22 cellular contexts compared by ENCODE assay signal in the genomic region with DNA sequence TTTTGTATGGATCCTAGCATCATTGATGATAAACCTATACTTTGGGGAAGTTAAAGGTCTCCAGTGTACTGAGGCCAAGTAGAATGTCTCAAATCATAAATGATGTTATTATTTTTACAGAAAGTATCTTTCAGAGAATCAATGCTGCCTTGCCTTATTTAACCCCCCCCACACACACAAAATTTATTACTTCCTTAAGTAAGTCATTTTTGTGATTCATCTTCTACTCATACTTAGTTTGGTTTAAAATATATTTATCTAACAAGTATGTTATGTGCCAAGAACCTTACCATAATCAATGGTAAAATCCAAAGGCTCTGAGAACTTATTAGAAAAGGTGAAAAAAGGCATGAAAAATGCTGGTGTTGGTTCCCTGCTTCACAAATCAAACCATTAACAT. TPM values are rescaled to one million over a fixed set of nuclear protein-coding genes. Genes with fewer than 3 reads are reported as not detected.
DNase-seq lines count a peak whose midpoint lies in the region; ATAC-seq, FAIRE-seq and TF ChIP-seq lines count a peak whose summit lies in the region.
"Had no signal": no experiment of that assay in that cellular context is flagged by ENCODE, and none has a peak within 500 bp of the region (broad histone marks: within the 10 kb centered on the region; RNA-seq: fewer than 3 reads in every experiment).

No MANE protein-coding gene starts in this region.

- dilution Hi-C loops in IMR-90 (cut with HindIII; ENCODE audit: low sequenced_read_pairs, unreplicated experiment) (no loop called here), mammary epithelial cell (cut with HindIII; ENCODE audit: low sequenced_read_pairs) (no loop called here), keratinocyte (cut with MboI; ENCODE audit: extremely low pct_ligation_motif_present, low sequenced_read_pairs) (no loop called here)

- peak overlapping the region; percentile 80; the same call in 1 of the 2 replicates for H3K4ac ChIP-seq in IMR-90 (ENCODE audit: low read depth, low read length)

- TF ChIP-seq RAD21 in IMR-90 (IDR thresholded peaks at IDR 0.05; ENCODE audit: low read length), result no peak

- H3K79me2 ChIP-seq in mammary epithelial cell (ENCODE audit: insufficient read depth, low read length) (no peaks in the 10 kb centered on the region), keratinocyte (ENCODE audit: control insufficient read depth, insufficient read depth, low read length) (no peaks in the 10 kb centered on the region)

- in situ Hi-C loops in IMR-90 (cut with MboI; ENCODE audit: low sequenced_read_pairs), result no loop called here
- in situ Hi-C loops in mammary epithelial cell (cut with MboI; ENCODE audit: low sequenced_read_pairs in 2 of 2), result no loop called here

- peak overlapping the region; percentile 56 for H3K27ac Mint-ChIP-seq in Calu3 (ENCODE audit: unreplicated experiment)
- H3K27ac Mint-ChIP-seq: activated CD4-positive, alpha-beta T cell treated with anti-CD3 and anti-CD28 coated beads, Interleukin-2, amount 10 ng/mL, durations not matched to agents 24 days and 14 days; activated naive CD8-positive, alpha-beta T cell treated with anti-CD3 and anti-CD28 coated beads, Interleukin-2, amount 50 U/mL, for 24 hours; stimulated activated naive CD8-positive, alpha-beta T cell treated with anti-CD3 and anti-CD28 coated beads, Interleukin-15, Interleukin-2, amounts not matched to agents 100 ng/mL and 50 ng/mL, for 24 hours had no signal

- H4K91ac ChIP-seq in IMR-90 (ENCODE audit: insufficient read depth, low read depth, low read length), result peak overlapping the region; percentile 84

- no peak for FAIRE-seq in keratinocyte (lab: Jason Lieb, UNC)
- FAIRE-seq: GM12892 had no signal

- H3K9me3 Mint-ChIP-seq in Calu3 (ENCODE audit: low read depth, unreplicated experiment), result no peaks in the 10 kb centered on the region
- H3K9me3 Mint-ChIP-seq: activated naive CD8-positive, alpha-beta T cell treated with anti-CD3 and anti-CD28 coated beads, Interleukin-2, amount 50 U/mL, for 24 hours; stimulated activated naive CD8-positive, alpha-beta T cell treated with anti-CD3 and anti-CD28 coated beads, Interleukin-15, Interleukin-2, amounts not matched to agents 100 ng/mL and 50 ng/mL, for 24 hours had no signal

- H3K4me1 Mint-ChIP-seq in Calu3 (ENCODE audit: low read depth, unreplicated experiment), result no peaks in the 10 kb centered on the region
- H3K4me1 Mint-ChIP-seq: activated CD4-positive, alpha-beta T cell treated with anti-CD3 and anti-CD28 coated beads, Interleukin-2, amount 10 ng/mL, durations not matched to agents 24 days and 14 days had no signal

- H2AK5ac ChIP-seq in IMR-90 (ENCODE audit: low read depth, low read length), result peak overlapping the region; percentile 73

- peak overlapping the region; percentile 87 for H2BK120ac ChIP-seq in IMR-90 (ENCODE audit: low read depth, low read length)

- peak overlapping the region; percentile 72 for H3K56ac ChIP-seq in IMR-90 (ENCODE audit: extremely low read depth, insufficient read depth, low read length)

- H3K79me1 ChIP-seq in IMR-90 (ENCODE audit: low read depth in 1 of 2, low read length in 2 of 2), result peaks cover 2% of the 10 kb centered on the region in 2 experiments; a peak in 2 of 4 replicates

- H3K9ac ChIP-seq in IMR-90 (ENCODE audit: low read depth, low read length) (no peak overlapping the region), mammary epithelial cell (ENCODE audit: insufficient read depth, low read length) (no peak overlapping the region), keratinocyte (ENCODE audit: control insufficient read depth, extremely low read depth, insufficient read depth, low read length) (no peak overlapping the region)

- peak overlapping the region; percentile 79; the same call in 1 of the 3 replicates for H2BK15ac ChIP-seq in IMR-90 (ENCODE audit: low read depth, low read length)

- H3K36me3 Mint-ChIP-seq in Calu3 (ENCODE audit: insufficient read depth, unreplicated experiment), result peaks cover 18% of the 10 kb centered on the region

- H3K4me3 Mint-ChIP-seq in Calu3 (ENCODE audit: low read depth, unreplicated experiment), result no peak overlapping the region
- H3K4me3 Mint-ChIP-seq: activated CD4-positive, alpha-beta T cell treated with anti-CD3 and anti-CD28 coated beads, Interleukin-2, amount 10 ng/mL, durations not matched to agents 24 days and 14 days; activated naive CD8-positive, alpha-beta T cell treated with anti-CD3 and anti-CD28 coated beads, Interleukin-2, amount 50 U/mL, for 24 hours; stimulated activated naive CD8-positive, alpha-beta T cell treated with anti-CD3 and anti-CD28 coated beads, Interleukin-15, Interleukin-2, amounts not matched to agents 100 ng/mL and 50 ng/mL, for 24 hours had no signal

- H3K27ac ChIP-seq in IMR-90 (ENCODE audit: insufficient read depth, low read length) (no peak overlapping the region), mammary epithelial cell (ENCODE audit: insufficient read depth, low read depth, low read length) (peak overlapping the region; percentile 68), keratinocyte (ENCODE audit: control insufficient read depth, insufficient read depth, low read length) (peak overlapping the region; percentile 79)
- H3K27ac ChIP-seq: cardiac muscle cell, tibial artery had no signal

- CTCF ChIA-PET in Calu3 (lab: Charles Lee), result interaction anchor here (1.2 kb wide), 1 partner anchor 19 kb away, joined by 3 read pairs; the partner anchor contains the start of gene CLDN12
- CTCF ChIA-PET in IMR-90 (lab: Yijun Ruan, JAX), result interaction anchor here (0.6 kb wide), 1 partner anchor 314 kb away, joined by 3 read pairs; no protein-coding TSS in a partner anchor
- CTCF ChIA-PET in mammary epithelial cell (lab: Charles Lee; ENCODE audit: low non-redundant PET), result no interaction called here

- H3K36me3 ChIP-seq in IMR-90 (ENCODE audit: control insufficient read depth, insufficient read depth, low read length) (peaks cover 5% of the 10 kb centered on the region), mammary epithelial cell (ENCODE audit: insufficient read depth, low read length) (peaks cover 13% of the 10 kb centered on the region), keratinocyte (ENCODE audit: control insufficient read depth in 2 of 2, extremely low read depth in 1 of 2, insufficient read depth in 2 of 2, low read length in 2 of 2) (no peaks in the 10 kb centered on the region)

- H2BK20ac ChIP-seq in IMR-90 (ENCODE audit: low read depth, low read length), result peak overlapping the region; percentile 86; the same call in 1 of the 2 replicates

- intact Hi-C loops in Calu3 (cut with micrococcal nuclease; ENCODE audit: unreplicated experiment) (no loop called here), IMR-90 (cut with micrococcal nuclease) (no loop called here), mammary epithelial cell (cut with micrococcal nuclease) (loop anchor here (1.0 to 5.0 kb wide), 2 partner anchors 19 to 37 kb away; partner anchors contain the start of genes CLDN12 and GTPBP10)

- H2AK9ac ChIP-seq in IMR-90 (replicated peaks; ENCODE audit: low read depth, low read length, poor library complexity), result no peak overlapping the region

- TF ChIP-seq CTCF in Calu3 (IDR thresholded peaks at IDR 0.05; ENCODE audit: unreplicated experiment) (no peak), IMR-90 (conservative IDR thresholded peaks at IDR 0.05; ENCODE audit: low read depth, low read length) (no peak), mammary epithelial cell (conservative IDR thresholded peaks at IDR 0.05 in 1 of 2, IDR thresholded peaks at IDR 0.05 in 1 of 2; ENCODE audit: extremely low read depth in 1 of 2, insufficient read depth in 1 of 2, low read depth in 1 of 2, low read length in 2 of 2) (no peak), keratinocyte (optimal IDR thresholded peaks at IDR 0.05 in 1 of 3, IDR thresholded peaks at IDR 0.05 in 1 of 3, conservative IDR thresholded peaks at IDR 0.05 in 1 of 3; ENCODE audit: extremely low read depth in 1 of 3, insufficient read depth in 2 of 3, low read length in 3 of 3) (no peak)

- TF ChIP-seq POLR2A in IMR-90 (IDR thresholded peaks at IDR 0.05; ENCODE audit: low read depth, low read length), result no peak

- no peaks in the 10 kb centered on the region for H3K9me1 ChIP-seq in IMR-90 (ENCODE audit: insufficient read depth, low read length)
- H3K9me1 ChIP-seq in keratinocyte (ENCODE audit: control insufficient read depth, extremely low read depth, insufficient read depth, low read length), result no peaks in the 10 kb centered on the region

- peak overlapping the region; percentile 99; the same call in 1 of the 2 replicates for H3K18ac ChIP-seq in IMR-90 (ENCODE audit: low read depth, low read length)

- ATAC-seq in IMR-90 (ENCODE audit: low read depth), result peak; percentile 19
- ATAC-seq in HG03135 (IDR thresholded peaks at IDR 0.05; ENCODE audit: unreplicated experiment), result no peak
- ATAC-seq: activated naive CD8-positive, alpha-beta T cell treated with anti-CD3 and anti-CD28 coated beads, Interleukin-2, amount 50 U/mL, for 24 hours had no signal

- H3K4me1 ChIP-seq in IMR-90 (ENCODE audit: control insufficient read depth, insufficient read depth, low read length) (peaks cover 4% of the 10 kb centered on the region; the same call in 1 of the 2 replicates), mammary epithelial cell (ENCODE audit: insufficient read depth, low read length) (peaks cover 36% of the 10 kb centered on the region), keratinocyte (ENCODE audit: control insufficient read depth, extremely low read depth, insufficient read depth, low read length) (peaks cover 36% of the 10 kb centered on the region)
- H3K4me1 ChIP-seq: BE2C, tibial artery had no signal

- no peak overlapping the region; the same call in 1 of the 2 replicates for H4K5ac ChIP-seq in IMR-90 (ENCODE audit: low read depth, low read length)

- BruUV-seq in Calu3 (replicated peaks; lab: Mats Ljungman, UMichigan) (no TSS peak), IMR-90 (replicated peaks; lab: Mats Ljungman, UMichigan) (no TSS peak), mammary epithelial cell (replicated peaks; lab: Mats Ljungman, UMichigan) (no TSS peak)

- DNase-seq in Calu3 (no peak), IMR-90 (peak; percentile 56), mammary epithelial cell (peak; percentile 31), keratinocyte (ENCODE audit: low read depth, low spot score) (no peak), NCI-H2196 treated with DMSO at 0.1 percent for 48 hours (lab: John Stamatoyannopoulos, UW; ENCODE audit: unreplicated experiment) (no peak), germinal center (ENCODE audit: low spot score) (no peak)
- no peak for DNase-seq in stimulated activated CD4-positive, alpha-beta T cell treated with anti-CD3 and anti-CD28 coated beads, Interleukin-4, amount 100 ng/mL, for 4 hours
- DNase-seq: activated CD4-positive, alpha-beta T cell treated with anti-CD3 and anti-CD28 coated beads, Interleukin-2, amount 10 ng/mL, durations not matched to agents 24 days and 14 days; activated effector memory CD4-positive, alpha-beta T cell treated with Interleukin-2 at 50 U/mL for 16 hours; activated naive CD8-positive, alpha-beta T cell treated with anti-CD3 and anti-CD28 coated beads, Interleukin-2, amount 50 U/mL, for 24 hours; BE2C; DMS79; hippocampal formation; NCI-H1105 treated with DMSO at 0.1 percent for 48 hours; NCI-H2029 treated with DMSO at 0.1 percent for 48 hours; SHP77 treated with DMSO at 0.1 percent for 48 hours; stimulated activated CD4-positive, alpha-beta T cell treated with anti-CD3 and anti-CD28 coated beads, Interleukin-4, amount 100 ng/mL, for 24 hours; tibial artery had no signal

- H3K4me3 ChIP-seq in IMR-90 (ENCODE audit: insufficient read depth, low read depth, low read length) (no peak overlapping the region), mammary epithelial cell (replicated peaks in 1 of 3; ENCODE audit: insufficient read depth in 1 of 3, low read depth in 2 of 3, low read length in 3 of 3) (no peak overlapping the region), keratinocyte (ENCODE audit: control insufficient read depth in 2 of 3, extremely low read depth in 1 of 3, insufficient read depth in 2 of 3, low read depth in 1 of 3, low read length in 3 of 3) (peak overlapping the region in 2 of 3 experiments; percentile 34 to 51)
- H3K4me3 ChIP-seq: cardiac muscle cell, tibial artery had no signal

- POLR2A ChIA-PET in IMR-90 (lab: Charles Lee; ENCODE audit: unreplicated experiment), result no interaction called here

- H3K27me3 Mint-ChIP-seq in Calu3 (ENCODE audit: unreplicated experiment), result no peaks in the 10 kb centered on the region
- H3K27me3 Mint-ChIP-seq: activated CD4-positive, alpha-beta T cell treated with anti-CD3 and anti-CD28 coated beads, Interleukin-2, amount 10 ng/mL, durations not matched to agents 24 days and 14 days; activated naive CD8-positive, alpha-beta T cell treated with anti-CD3 and anti-CD28 coated beads, Interleukin-2, amount 50 U/mL, for 24 hours; stimulated activated naive CD8-positive, alpha-beta T cell treated with anti-CD3 and anti-CD28 coated beads, Interleukin-15, Interleukin-2, amounts not matched to agents 100 ng/mL and 50 ng/mL, for 24 hours had no signal

- peak overlapping the region; percentile 80; the same call in 1 of the 2 replicates for H3K23ac ChIP-seq in IMR-90 (ENCODE audit: low read depth, low read length)

- peak overlapping the region; percentile 93 for H2BK5ac ChIP-seq in IMR-90 (ENCODE audit: low read depth, low read length, poor library complexity, severe bottlenecking)

- H4K20me1 ChIP-seq in IMR-90 (ENCODE audit: insufficient read depth, low read length) (no peaks in the 10 kb centered on the region), mammary epithelial cell (ENCODE audit: insufficient read depth, low read length) (no peaks in the 10 kb centered on the region), keratinocyte (ENCODE audit: control insufficient read depth, extremely low read depth, insufficient read depth, low read length) (no peaks in the 10 kb centered on the region)

- H4K8ac ChIP-seq in IMR-90 (ENCODE audit: low read depth in 2 of 2, low read length in 2 of 2), result peak overlapping the region; percentile 62 to 72

- peak overlapping the region; percentile 71 for H3K14ac ChIP-seq in IMR-90 (replicated peaks; ENCODE audit: low read depth, low read length)

- H3K27me3 ChIP-seq in IMR-90 (ENCODE audit: control insufficient read depth, insufficient read depth, low read length) (no peaks in the 10 kb centered on the region), mammary epithelial cell (ENCODE audit: insufficient read depth, low read length) (no peaks in the 10 kb centered on the region), keratinocyte (ENCODE audit: control insufficient read depth, extremely low read depth, insufficient read depth, low read length) (no peaks in the 10 kb centered on the region)
- H3K27me3 ChIP-seq: BE2C, cardiac muscle cell, tibial artery had no signal

- H2AFZ ChIP-seq in IMR-90 (replicated peaks; ENCODE audit: low read length, poor library complexity) (no peak overlapping the region), mammary epithelial cell (ENCODE audit: low read depth, low read length) (no peak overlapping the region), keratinocyte (ENCODE audit: control insufficient read depth, low read length) (peak overlapping the region; percentile 39)

- peak overlapping the region; percentile 82; the same call in 1 of the 2 replicates for H3K4me2 ChIP-seq in IMR-90 (ENCODE audit: low read depth, low read length)
- H3K4me2 ChIP-seq in mammary epithelial cell (ENCODE audit: insufficient read depth, low read depth, low read length), result peak overlapping the region; percentile 79
- H3K4me2 ChIP-seq in keratinocyte (ENCODE audit: control insufficient read depth, extremely low read depth, insufficient read depth, low read depth, low read length), result peak overlapping the region; percentile 63

- H3K9me3 ChIP-seq in IMR-90 (ENCODE audit: control insufficient read depth, insufficient read depth, low read length), result no peaks in the 10 kb centered on the region; the same call in 1 of the 2 replicates
- H3K9me3 ChIP-seq in mammary epithelial cell (replicated peaks; ENCODE audit: insufficient read depth, low read length), result peaks cover 6% of the 10 kb centered on the region
- H3K9me3 ChIP-seq in keratinocyte (ENCODE audit: control insufficient read depth, low read depth, low read length), result no peaks in the 10 kb centered on the region
- H3K9me3 ChIP-seq: BE2C, tibial artery had no signal

RNA-seq across cellular contexts. Expression of gene CLDN12, which starts 18.8 kb away (rescaled TPM):
- total RNA-seq in Calu3 (2022), result 37.3 and 42.5 TPM in 2 replicates
- 42.5 and 46.4 TPM in 2 replicates for total RNA-seq in IMR-90 (2012; rRNA removed)
- polyA plus RNA-seq in IMR-90 (2012; rRNA removed), result 33.4 and 34.5 TPM in 2 replicates
- 27.8 and 39.8 TPM in 2 replicates for polyA plus RNA-seq in IMR-90 (2012; cell fraction: cytosol; rRNA removed)
- 42.6 and 51.6 TPM in 2 replicates for polyA plus RNA-seq in IMR-90 (2012; cell fraction: nucleus; rRNA removed; ENCODE audit: low replicate concordance)
- 10 to 100 TPM; 45.3 to 68.5 TPM for total RNA-seq in mammary epithelial cell
- 65.3 TPM for polyA plus RNA-seq in mammary epithelial cell
- polyA minus RNA-seq in mammary epithelial cell, result 96.7 TPM
- polyA plus RNA-seq in keratinocyte, result 59.5 to 71.5 TPM (median 62.5 TPM) in 3 replicates
- 9.6 TPM for polyA plus RNA-seq in keratinocyte (2011; ENCODE audit: low read depth)
- 21.5 and 33.6 TPM in 2 replicates for polyA plus RNA-seq in keratinocyte (2011; cell fraction: cytosol; rRNA removed)
- polyA plus RNA-seq in keratinocyte (2011; cell fraction: nucleus; rRNA removed), result 129 and 133 TPM in 2 replicates
- 20.2 and 24.6 TPM in 2 replicates for polyA plus RNA-seq in keratinocyte (2012; ENCODE audit: low replicate concordance)
- 146 to 209 TPM (median 160 TPM) in 3 replicates for polyA minus RNA-seq in keratinocyte
- 35.3 TPM for polyA minus RNA-seq in keratinocyte (2011; cell fraction: cytosol; rRNA and poly(A)+ RNA removed)
- polyA minus RNA-seq in keratinocyte (2011; cell fraction: nucleus; rRNA and poly(A)+ RNA removed), result 70.4 and 114 TPM in 2 replicates

RNA-seq across cellular contexts. Expression of gene GTPBP10, which starts 37.9 kb away (rescaled TPM):
- total RNA-seq in Calu3 (2022), result 22.5 and 25.0 TPM in 2 replicates
- 11.5 and 25.3 TPM in 2 replicates for total RNA-seq in IMR-90 (2012; rRNA removed)
- polyA plus RNA-seq in IMR-90 (2012; rRNA removed), result 9.8 and 12.8 TPM in 2 replicates
- polyA plus RNA-seq in IMR-90 (2012; cell fraction: cytosol; rRNA removed), result 0.36 and 1.3 TPM in 2 replicates
- 0.49 and 6.9 TPM in 2 replicates for polyA plus RNA-seq in IMR-90 (2012; cell fraction: nucleus; rRNA removed; ENCODE audit: low replicate concordance)
- 10 to 100 TPM; 12.2 to 35.5 TPM for total RNA-seq in mammary epithelial cell
- polyA plus RNA-seq in mammary epithelial cell, result 12.1 TPM
- 14.4 TPM for polyA minus RNA-seq in mammary epithelial cell
- 14.0 to 26.6 TPM (median 17.0 TPM) in 3 replicates for polyA plus RNA-seq in keratinocyte
- 15.5 TPM for polyA plus RNA-seq in keratinocyte (2011; ENCODE audit: low read depth)
- 14.5 and 27.0 TPM in 2 replicates for polyA plus RNA-seq in keratinocyte (2011; cell fraction: cytosol; rRNA removed)
- polyA plus RNA-seq in keratinocyte (2011; cell fraction: nucleus; rRNA removed), result 20.3 and 28.4 TPM in 2 replicates
- polyA plus RNA-seq in keratinocyte (2012; ENCODE audit: low replicate concordance), result 13.9 and 20.8 TPM in 2 replicates
- 0.46 to 11.9 TPM (median 6.0 TPM) in 3 replicates for polyA minus RNA-seq in keratinocyte
- polyA minus RNA-seq in keratinocyte (2011; cell fraction: cytosol; rRNA and poly(A)+ RNA removed), result 2.7 TPM
- 5.4 and 14.2 TPM in 2 replicates for polyA minus RNA-seq in keratinocyte (2011; cell fraction: nucleus; rRNA and poly(A)+ RNA removed)

Comparison
In these comparisons a context has a peak if more than half of its experiments do, and no peak if none do; other contexts are left out.
1. DNase-seq: peak in IMR-90 (single experiment) and mammary epithelial cell (single experiment); none in Calu3 (single experiment), keratinocyte (single experiment), NCI-H2196 treated with DMSO at 0.1 percent for 48 hours (single experiment), germinal center (single experiment) and stimulated activated CD4-positive, alpha-beta T cell treated with anti-CD3 and anti-CD28 coated beads, Interleukin-4, amount 100 ng/mL, for 4 hours (0 of 2).
2. H3K4me3 ChIP-seq: peak in keratinocyte (2 of 3); none in IMR-90 (single experiment) and mammary epithelial cell (0 of 3).
3. Peak in every context shown above with its lines, with median percentiles within 50 percentile points of each other: H3K4me2 ChIP-seq.